2 cellular contexts compared by ENCODE assay signal in genomic region chr5:10594591-10595210, GRCh38.
TF ChIP-seq lines count a peak whose summit lies in the region.

No MANE protein-coding gene starts in this region.

TF ChIP-seq in A549, 52 proteins besides CTCF, POLR2A, EP300 and RAD21 (continued from another document):
- TF ChIP-seq, protein P1, sequence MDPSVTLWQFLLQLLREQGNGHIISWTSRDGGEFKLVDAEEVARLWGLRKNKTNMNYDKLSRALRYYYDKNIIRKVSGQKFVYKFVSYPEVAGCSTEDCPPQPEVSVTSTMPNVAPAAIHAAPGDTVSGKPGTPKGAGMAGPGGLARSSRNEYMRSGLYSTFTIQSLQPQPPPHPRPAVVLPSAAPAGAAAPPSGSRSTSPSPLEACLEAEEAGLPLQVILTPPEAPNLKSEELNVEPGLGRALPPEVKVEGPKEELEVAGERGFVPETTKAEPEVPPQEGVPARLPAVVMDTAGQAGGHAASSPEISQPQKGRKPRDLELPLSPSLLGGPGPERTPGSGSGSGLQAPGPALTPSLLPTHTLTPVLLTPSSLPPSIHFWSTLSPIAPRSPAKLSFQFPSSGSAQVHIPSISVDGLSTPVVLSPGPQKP (IDR thresholded peaks at IDR 0.05; ENCODE audit: low read depth, low read length), result no peak
- TF ChIP-seq HDAC2 (IDR thresholded peaks at IDR 0.05) (no peak), GATA3 (IDR thresholded peaks at IDR 0.05; ENCODE audit: borderline replicate concordance) (no peak), HEYL (CRISPR knock-in tag; IDR thresholded peaks at IDR 0.05) (no peak), RARB (CRISPR knock-in tag; IDR thresholded peaks at IDR 0.05) (no peak), FOSL2 (IDR thresholded peaks at IDR 0.05) (no peak), FOSL2 (CRISPR knock-in tag; IDR thresholded peaks at IDR 0.05) (no peak), HES2 (IDR thresholded peaks at IDR 0.05) (no peak), CHD2 (IDR thresholded peaks at IDR 0.05; ENCODE audit: low read length, partially characterized antibody) (no peak), ESRRA (IDR thresholded peaks at IDR 0.05; ENCODE audit: borderline replicate concordance, low read length) (no peak), JUNB (IDR thresholded peaks at IDR 0.05) (no peak), CEBPB (IDR thresholded peaks at IDR 0.05) (no peak), E2F6 (IDR thresholded peaks at IDR 0.05; ENCODE audit: borderline replicate concordance, low read depth) (no peak), USF2 (IDR thresholded peaks at IDR 0.05) (no peak), NFE2L2 (conservative IDR thresholded peaks at IDR 0.05; ENCODE audit: low read length) (no peak), POLR2AphosphoS2 (conservative IDR thresholded peaks at IDR 0.05; ENCODE audit: low read length) (no peak)

TF ChIP-seq in K562, 482 proteins besides CTCF, POLR2A, EP300 and RAD21 (continued from another document):
- TF ChIP-seq, protein P2, sequence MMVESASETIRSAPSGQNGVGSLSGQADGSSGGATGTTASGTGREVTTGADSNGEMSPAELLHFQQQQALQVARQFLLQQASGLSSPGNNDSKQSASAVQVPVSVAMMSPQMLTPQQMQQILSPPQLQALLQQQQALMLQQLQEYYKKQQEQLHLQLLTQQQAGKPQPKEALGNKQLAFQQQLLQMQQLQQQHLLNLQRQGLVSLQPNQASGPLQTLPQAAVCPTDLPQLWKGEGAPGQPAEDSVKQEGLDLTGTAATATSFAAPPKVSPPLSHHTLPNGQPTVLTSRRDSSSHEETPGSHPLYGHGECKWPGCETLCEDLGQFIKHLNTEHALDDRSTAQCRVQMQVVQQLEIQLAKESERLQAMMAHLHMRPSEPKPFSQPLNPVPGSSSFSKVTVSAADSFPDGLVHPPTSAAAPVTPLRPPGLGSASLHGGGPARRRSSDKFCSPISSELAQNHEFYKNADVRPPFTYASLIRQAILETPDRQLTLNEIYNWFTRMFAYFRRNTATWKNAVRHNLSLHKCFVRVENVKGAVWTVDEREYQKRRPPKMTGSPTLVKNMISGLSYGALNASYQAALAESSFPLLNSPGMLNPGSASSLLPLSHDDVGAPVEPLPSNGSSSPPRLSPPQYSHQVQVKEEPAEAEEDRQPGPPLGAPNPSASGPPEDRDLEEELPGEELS (CRISPR knock-in tag; IDR thresholded peaks at IDR 0.05; ENCODE audit: borderline replicate concordance), result no peak
- 0 out of 2 replicates have a peak, but pooled peaks have one; percentile 71 for TF ChIP-seq ZNF764 (CRISPR knock-in tag; IDR thresholded peaks at IDR 0.05; ENCODE audit: low read depth)
